In the genomic region with DNA sequence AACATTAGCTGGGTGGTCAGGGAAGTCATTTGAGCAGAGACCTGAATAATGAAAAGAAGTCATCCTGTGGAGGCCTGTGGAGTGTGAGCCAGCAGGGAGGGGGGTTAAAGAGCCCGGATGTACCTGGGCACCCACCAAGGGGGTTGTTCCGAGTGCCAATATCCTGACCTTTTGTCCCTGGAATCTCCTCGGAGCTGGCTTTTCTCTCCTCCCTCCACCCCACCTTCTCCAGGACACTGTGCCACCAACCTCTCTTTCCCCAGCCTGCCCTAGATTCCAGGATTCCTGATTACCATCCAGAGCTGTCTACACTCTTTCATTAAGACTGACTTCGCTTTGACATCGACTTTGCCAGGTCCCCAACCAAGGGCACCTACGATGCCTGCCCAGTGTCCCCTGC, we compare ENCODE assay signal across 24 cellular contexts. TPM values are rescaled to one million over a fixed set of nuclear protein-coding genes. Genes with fewer than 3 reads are reported as not detected.
DNase-seq lines count a peak whose midpoint lies in the region; ATAC-seq and TF ChIP-seq lines count a peak whose summit lies in the region.
"Had no signal": no experiment of that assay in that cellular context is flagged by ENCODE, and none has a peak within 500 bp of the region (broad histone marks: within the 10 kb centered on the region; RNA-seq: fewer than 3 reads in every experiment).

No MANE protein-coding gene starts in this region.

- H3K4me3 Mint-ChIP-seq in brain = no peak overlapping the region
- H3K4me3 Mint-ChIP-seq in stimulated activated effector memory CD8-positive, alpha-beta T cell treated with anti-CD3 and anti-CD28 coated beads, Interleukin-12 subunit alpha, Interleukin-12 subunit beta, amount 100 ng/mL, for 72 hours = no peak overlapping the region
- no peak overlapping the region for H3K4me3 Mint-ChIP-seq in activated CD4-positive, alpha-beta memory T cell treated with anti-CD3 and anti-CD28 coated beads, Interleukin-2, amount 10 ng/mL, durations not matched to agents 7 days and 5 days
- no peak overlapping the region for H3K4me3 Mint-ChIP-seq in osteocyte (ENCODE audit: unreplicated experiment)
- H3K4me3 Mint-ChIP-seq: CD4-positive, CD25-positive, alpha-beta regulatory T cell had no signal

- CTCF ChIA-PET in activated CD4-positive, alpha-beta memory T cell treated with anti-CD3 and anti-CD28 coated beads, Interleukin-2, amount 10 ng/mL, durations not matched to agents 7 days and 5 days (lab: Charles Lee) = no interaction called here

- no peaks in the 10 kb centered on the region for H3K9me3 Mint-ChIP-seq in brain
- H3K9me3 Mint-ChIP-seq in stimulated activated effector memory CD8-positive, alpha-beta T cell treated with anti-CD3 and anti-CD28 coated beads, Interleukin-12 subunit alpha, Interleukin-12 subunit beta, amount 100 ng/mL, for 72 hours = no peaks in the 10 kb centered on the region
- no peaks in the 10 kb centered on the region for H3K9me3 Mint-ChIP-seq in activated CD4-positive, alpha-beta memory T cell treated with anti-CD3 and anti-CD28 coated beads, Interleukin-2, amount 10 ng/mL, durations not matched to agents 7 days and 5 days
- H3K9me3 Mint-ChIP-seq in osteocyte (ENCODE audit: unreplicated experiment) = no peaks in the 10 kb centered on the region
- H3K9me3 Mint-ChIP-seq: CD4-positive, CD25-positive, alpha-beta regulatory T cell had no signal

- H3K4me1 Mint-ChIP-seq in brain = peaks cover 38% of the 10 kb centered on the region
- no peaks in the 10 kb centered on the region for H3K4me1 Mint-ChIP-seq in stimulated activated effector memory CD8-positive, alpha-beta T cell treated with anti-CD3 and anti-CD28 coated beads, Interleukin-12 subunit alpha, Interleukin-12 subunit beta, amount 100 ng/mL, for 72 hours
- peaks cover 2% of the 10 kb centered on the region for H3K4me1 Mint-ChIP-seq in activated CD4-positive, alpha-beta memory T cell treated with anti-CD3 and anti-CD28 coated beads, Interleukin-2, amount 10 ng/mL, durations not matched to agents 7 days and 5 days
- no peaks in the 10 kb centered on the region for H3K4me1 Mint-ChIP-seq in osteocyte (ENCODE audit: unreplicated experiment)

- TF ChIP-seq CTCF in brain (conservative IDR thresholded peaks at IDR 0.05) = no peak
- no peak for TF ChIP-seq CTCF in osteocyte (IDR thresholded peaks at IDR 0.05)

- H3K4me3 ChIP-seq in H7 (ENCODE audit: insufficient read depth, low read depth, low read length) = no peak overlapping the region
- H3K4me3 ChIP-seq: A549, GM12878 had no signal

- no peak for ATAC-seq in stimulated activated effector memory CD8-positive, alpha-beta T cell treated with anti-CD3 and anti-CD28 coated beads, Interleukin-12 subunit alpha, Interleukin-12 subunit beta, amount 100 ng/mL, for 72 hours
- ATAC-seq: A549, GM12878, HCT116 had no signal

- H3K27me3 Mint-ChIP-seq in brain (peaks cover 9% of the 10 kb centered on the region), osteocyte (ENCODE audit: unreplicated experiment) (peaks cover 8% of the 10 kb centered on the region)
- peaks cover 2% of the 10 kb centered on the region for H3K27me3 Mint-ChIP-seq in activated CD4-positive, alpha-beta memory T cell treated with anti-CD3 and anti-CD28 coated beads, Interleukin-2, amount 10 ng/mL, durations not matched to agents 7 days and 5 days

- H3K36me3 ChIP-seq in H7 (replicated peaks; ENCODE audit: control insufficient read depth, insufficient read depth, low read length) = no peaks in the 10 kb centered on the region

- no peaks in the 10 kb centered on the region for H3K27me3 ChIP-seq in H7 (ENCODE audit: control insufficient read depth, insufficient read depth, low read length)

- POLR2A ChIA-PET in activated CD4-positive, alpha-beta memory T cell treated with anti-CD3 and anti-CD28 coated beads, Interleukin-2, amount 10 ng/mL, durations not matched to agents 7 days and 5 days (lab: Charles Lee) = interaction anchor here (0.6 kb wide), 1 partner anchor 50 kb away, joined by 4 read pairs; no protein-coding TSS in a partner anchor

- H3K27ac Mint-ChIP-seq in brain (peak overlapping the region in 3 of 5 experiments; percentile 30 to 82 (median 46)), osteocyte (ENCODE audit: unreplicated experiment) (no peak overlapping the region)
- peak overlapping the region; percentile 24 for H3K27ac Mint-ChIP-seq in stimulated activated effector memory CD8-positive, alpha-beta T cell treated with anti-CD3 and anti-CD28 coated beads, Interleukin-12 subunit alpha, Interleukin-12 subunit beta, amount 100 ng/mL, for 72 hours
- no peak overlapping the region for H3K27ac Mint-ChIP-seq in activated CD4-positive, alpha-beta memory T cell treated with anti-CD3 and anti-CD28 coated beads, Interleukin-2, amount 10 ng/mL, durations not matched to agents 7 days and 5 days

- no peaks in the 10 kb centered on the region for H3K36me3 Mint-ChIP-seq in brain
- no peaks in the 10 kb centered on the region for H3K36me3 Mint-ChIP-seq in stimulated activated effector memory CD8-positive, alpha-beta T cell treated with anti-CD3 and anti-CD28 coated beads, Interleukin-12 subunit alpha, Interleukin-12 subunit beta, amount 100 ng/mL, for 72 hours
- H3K36me3 Mint-ChIP-seq in activated CD4-positive, alpha-beta memory T cell treated with anti-CD3 and anti-CD28 coated beads, Interleukin-2, amount 10 ng/mL, durations not matched to agents 7 days and 5 days (ENCODE audit: low read depth) = no peaks in the 10 kb centered on the region
- H3K36me3 Mint-ChIP-seq in osteocyte (ENCODE audit: unreplicated experiment) = no peaks in the 10 kb centered on the region
- H3K36me3 Mint-ChIP-seq: CD4-positive, CD25-positive, alpha-beta regulatory T cell had no signal

- DNase-seq in H7 = peak; percentile 55
- DNase-seq in left kidney (ENCODE audit: low read depth, low spot score) = peak; percentile 69
- DNase-seq in stimulated activated effector memory CD8-positive, alpha-beta T cell treated with anti-CD3 and anti-CD28 coated beads, Interleukin-12 subunit alpha, Interleukin-12 subunit beta, amount 100 ng/mL, for 72 hours (ENCODE audit: low spot score in 2 of 2) = no peak
- no peak for DNase-seq in activated CD4-positive, alpha-beta memory T cell treated with anti-CD3 and anti-CD28 coated beads, Interleukin-2, amount 10 ng/mL, durations not matched to agents 7 days and 5 days
- DNase-seq in osteocyte (ENCODE audit: extremely low spot score, unreplicated experiment) = no peak
- DNase-seq in NCI-H128 (lab: John Stamatoyannopoulos, UW; ENCODE audit: unreplicated experiment) = no peak
- DNase-seq: CD4-positive, CD25-positive, alpha-beta regulatory T cell; DMS79; Karpas-422; MV-4-11; NCI-H1105 treated with DMSO at 0.1 percent for 48 hours; NCI-H1694; NCI-H2081; NCI-H2171 treated with DMSO at 0.1 percent for 48 hours; NCI-H526; OCI-M1; Right ventricle myocardium superior had no signal

RNA-seq across cellular contexts. Expression of a gene that starts 6.3 kb away (rescaled TPM):
- 0.35 and 1.5 TPM in 2 replicates for total RNA-seq in H7 (2014; rRNA removed; shearing (Covaris generic))
- 2.3 TPM for polyA plus RNA-seq in brain (ENCODE audit: insufficient read depth, low read depth, low replicate concordance)
- total RNA-seq in activated CD4-positive, alpha-beta memory T cell treated with anti-CD3 and anti-CD28 coated beads, Interleukin-2, amount 10 ng/mL, durations not matched to agents 7 days and 5 days = not detected
- total RNA-seq in osteocyte = 0.97 and 1.4 TPM in 2 replicates
- total RNA-seq: CD4-positive, CD25-positive, alpha-beta regulatory T cell; GM12878; M059J had no signal
- polyA plus RNA-seq: CD4-positive, CD25-positive, alpha-beta regulatory T cell; GM12878 had no signal

RNA-seq across cellular contexts. Expression of a gene that starts 8.6 kb away (rescaled TPM):
- 45.5 and 55.8 TPM in 2 replicates for total RNA-seq in H7 (2014; rRNA removed; shearing (Covaris generic))
- polyA plus RNA-seq in brain (ENCODE audit: insufficient read depth, low read depth, low replicate concordance) = 79.2 TPM
- 10 to 100 TPM; 36.2 to 37.9 TPM for total RNA-seq in activated CD4-positive, alpha-beta memory T cell treated with anti-CD3 and anti-CD28 coated beads, Interleukin-2, amount 10 ng/mL, durations not matched to agents 7 days and 5 days
- 134 and 135 TPM in 2 replicates for total RNA-seq in osteocyte

RNA-seq across cellular contexts. Expression of a gene that starts 14.5 kb away (rescaled TPM):
- 1.6 and 7.0 TPM in 2 replicates for total RNA-seq in H7 (2014; rRNA removed; shearing (Covaris generic))
- polyA plus RNA-seq in brain (ENCODE audit: insufficient read depth, low read depth, low replicate concordance) = 149 TPM
- under 1 TPM; 0.25 to 0.50 TPM for total RNA-seq in activated CD4-positive, alpha-beta memory T cell treated with anti-CD3 and anti-CD28 coated beads, Interleukin-2, amount 10 ng/mL, durations not matched to agents 7 days and 5 days
- 2.4 and 3.0 TPM in 2 replicates for total RNA-seq in osteocyte
- total RNA-seq: CD4-positive, CD25-positive, alpha-beta regulatory T cell had no signal
- polyA plus RNA-seq: BJ; CD4-positive, CD25-positive, alpha-beta regulatory T cell had no signal

RNA-seq across cellular contexts. Expression of a gene that starts 21.5 kb away (rescaled TPM):
- total RNA-seq in H7 (2014; rRNA removed; shearing (Covaris generic)) = 49.0 and 52.0 TPM in 2 replicates
- 127 TPM for polyA plus RNA-seq in brain (ENCODE audit: insufficient read depth, low read depth, low replicate concordance)
- 10 to 100 TPM; 30.4 to 31.2 TPM for total RNA-seq in activated CD4-positive, alpha-beta memory T cell treated with anti-CD3 and anti-CD28 coated beads, Interleukin-2, amount 10 ng/mL, durations not matched to agents 7 days and 5 days
- total RNA-seq in osteocyte = 48.7 and 50.7 TPM in 2 replicates

RNA-seq across cellular contexts. Expression of a gene that starts 46.3 kb away (rescaled TPM):
- total RNA-seq in H7 (2014; rRNA removed; shearing (Covaris generic)) = 33.8 and 44.0 TPM in 2 replicates
- 5.3 TPM for polyA plus RNA-seq in brain (ENCODE audit: insufficient read depth, low read depth, low replicate concordance)
- total RNA-seq in activated CD4-positive, alpha-beta memory T cell treated with anti-CD3 and anti-CD28 coated beads, Interleukin-2, amount 10 ng/mL, durations not matched to agents 7 days and 5 days = under 1 TPM; 0.30 to 0.40 TPM
- 0.78 TPM in 2 replicates for total RNA-seq in osteocyte
- total RNA-seq: CD4-positive, CD25-positive, alpha-beta regulatory T cell; M059J; SK-MEL-5 had no signal
- polyA plus RNA-seq: CD4-positive, CD25-positive, alpha-beta regulatory T cell had no signal

Comparison
In these comparisons a context has a peak if more than half of its experiments do, and no peak if none do; other contexts are left out.
1. DNase-seq: peak in H7 (single experiment) and left kidney (single experiment); none in stimulated activated effector memory CD8-positive, alpha-beta T cell treated with anti-CD3 and anti-CD28 coated beads, Interleukin-12 subunit alpha, Interleukin-12 subunit beta, amount 100 ng/mL, for 72 hours (0 of 2), activated CD4-positive, alpha-beta memory T cell treated with anti-CD3 and anti-CD28 coated beads, Interleukin-2, amount 10 ng/mL, durations not matched to agents 7 days and 5 days (single experiment), osteocyte (single experiment) and NCI-H128 (single experiment).
2. H3K27ac Mint-ChIP-seq: peak in brain (3 of 5) and stimulated activated effector memory CD8-positive, alpha-beta T cell treated with anti-CD3 and anti-CD28 coated beads, Interleukin-12 subunit alpha, Interleukin-12 subunit beta, amount 100 ng/mL, for 72 hours (single experiment); none in activated CD4-positive, alpha-beta memory T cell treated with anti-CD3 and anti-CD28 coated beads, Interleukin-2, amount 10 ng/mL, durations not matched to agents 7 days and 5 days (single experiment) and osteocyte (single experiment).